23 cellular contexts compared by ENCODE assay signal in the genomic region with DNA sequence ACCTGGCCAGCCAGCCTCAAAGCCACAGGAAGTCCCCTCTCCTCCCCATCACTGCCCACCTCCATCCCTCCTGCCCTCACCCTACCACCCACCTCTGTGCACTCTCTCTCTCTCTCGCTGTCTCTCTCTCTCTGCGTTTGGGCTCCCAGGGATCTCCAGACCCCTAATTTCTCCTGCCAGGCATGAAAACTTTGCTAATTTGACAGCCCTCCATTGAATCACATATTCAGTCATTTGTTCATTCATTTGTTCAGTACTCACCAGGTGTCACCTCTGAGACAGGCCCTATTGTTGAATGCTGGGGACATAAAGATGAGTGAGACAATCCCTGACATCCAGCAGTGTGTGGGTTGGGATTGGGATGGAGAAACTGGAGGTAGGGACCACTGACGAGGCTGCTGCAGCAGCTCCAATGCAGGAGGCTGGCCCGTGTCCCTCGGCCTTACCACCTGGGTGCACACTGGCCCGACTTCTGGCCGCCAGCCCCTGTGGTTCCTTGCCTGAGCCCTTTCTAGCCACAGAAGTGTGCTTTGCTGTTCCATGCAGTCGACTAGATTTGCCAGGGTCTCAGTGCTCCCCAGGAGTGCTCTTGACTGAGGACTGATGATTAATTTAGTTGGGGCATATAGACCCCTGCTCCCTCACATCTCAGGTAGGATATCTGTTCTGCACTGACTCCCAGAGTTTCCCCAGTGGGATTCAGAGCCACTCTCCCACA. TPM values are rescaled to one million over a fixed set of nuclear protein-coding genes. Genes with fewer than 3 reads are reported as not detected.
A peak's percentile ranks its signal among the peaks of the same experiment; 100 is the strongest.
DNase-seq lines count a peak whose midpoint lies in the region; ATAC-seq and TF ChIP-seq lines count a peak whose summit lies in the region.
"Had no signal": no experiment of that assay in that cellular context is flagged by ENCODE, and none has a peak within 500 bp of the region (broad histone marks: within the 10 kb centered on the region; RNA-seq: fewer than 3 reads in every experiment).

No MANE protein-coding gene starts in this region.

- CTCF ChIA-PET in Calu3 (lab: Charles Lee) = interaction anchor here (1.0 kb wide), 1 partner anchor 34 kb away, joined by 3 read pairs; no protein-coding TSS in a partner anchor
- CTCF ChIA-PET in naive thymus-derived CD4-positive, alpha-beta T cell (lab: Charles Lee) = no interaction called here

- ATAC-seq in RWPE2 (ENCODE audit: low read depth) = no peak; the same call in 2 of the 3 replicates
- no peak for ATAC-seq in sciatic nerve
- no peak for ATAC-seq in naive thymus-derived CD4-positive, alpha-beta T cell
- no peak for ATAC-seq in GM21447 (IDR thresholded peaks at IDR 0.05; ENCODE audit: unreplicated experiment)
- no peak for ATAC-seq in upper lobe of right lung
- ATAC-seq: GM12878, lower lobe of right lung, Right ventricle myocardium inferior had no signal

- peak overlapping the region; percentile 51 for H3K4me3 Mint-ChIP-seq in Calu3 (ENCODE audit: low read depth, unreplicated experiment)
- H3K4me3 Mint-ChIP-seq in naive thymus-derived CD4-positive, alpha-beta T cell = no peak overlapping the region
- H3K4me3 Mint-ChIP-seq: activated naive CD8-positive, alpha-beta T cell treated with anti-CD3 and anti-CD28 coated beads, Interleukin-2, amount 10 ng/mL, durations not matched to agents 7 days and 5 days; central memory CD8-positive, alpha-beta T cell had no signal

- DNase-seq in Calu3 (no peak), RWPE2 (ENCODE audit: low spot score) (peak; percentile 22), mesenteric fat pad (ENCODE audit: low spot score) (peak; percentile 81), sciatic nerve (ENCODE audit: low spot score) (peak; percentile 32), NK-92 (lab: John Stamatoyannopoulos, UW; ENCODE audit: unreplicated experiment) (no peak), upper lobe of right lung (no peak)
- DNase-seq in naive thymus-derived CD4-positive, alpha-beta T cell = no peak
- DNase-seq: activated CD4-positive, alpha-beta T cell treated with anti-CD3 and anti-CD28 coated beads, Interleukin-2, amount 50 U/mL, for 1 hour; activated CD8-positive, alpha-beta memory T cell treated with anti-CD3 and anti-CD28 coated beads, Interleukin-2, amount 50 U/mL, for 48 hours; activated naive CD8-positive, alpha-beta T cell treated with anti-CD3 and anti-CD28 coated beads, Interleukin-2, amount 10 ng/mL, durations not matched to agents 7 days and 5 days; DND-41; dorsolateral prefrontal cortex; glutamatergic neuron; lower lobe of right lung; NCI-H1092; NCI-H1930; ovary had no signal

- peaks cover 13% of the 10 kb centered on the region for H3K36me3 Mint-ChIP-seq in Calu3 (ENCODE audit: insufficient read depth, unreplicated experiment)
- no peaks in the 10 kb centered on the region for H3K36me3 Mint-ChIP-seq in naive thymus-derived CD4-positive, alpha-beta T cell
- H3K36me3 Mint-ChIP-seq: activated naive CD8-positive, alpha-beta T cell treated with anti-CD3 and anti-CD28 coated beads, Interleukin-2, amount 10 ng/mL, durations not matched to agents 7 days and 5 days had no signal

- no TSS peak for BruUV-seq in Calu3 (replicated peaks; lab: Mats Ljungman, UMichigan)

- H3K9me3 Mint-ChIP-seq in Calu3 (ENCODE audit: low read depth, unreplicated experiment) = no peaks in the 10 kb centered on the region
- peaks cover 0 to 3% (median 0%) of the 10 kb centered on the region in 11 donors for H3K9me3 Mint-ChIP-seq in naive thymus-derived CD4-positive, alpha-beta T cell
- H3K9me3 Mint-ChIP-seq: activated naive CD8-positive, alpha-beta T cell treated with anti-CD3 and anti-CD28 coated beads, Interleukin-2, amount 10 ng/mL, durations not matched to agents 7 days and 5 days; central memory CD8-positive, alpha-beta T cell had no signal

- H3K4me3 ChIP-seq in RWPE2 (ENCODE audit: severe bottlenecking) (no peak overlapping the region), upper lobe of right lung (no peak overlapping the region)
- H3K4me3 ChIP-seq in naive thymus-derived CD4-positive, alpha-beta T cell (ENCODE audit: low read length) = no peak overlapping the region
- H3K4me3 ChIP-seq: dorsolateral prefrontal cortex, GM12878, lower lobe of right lung, ovary, tibial nerve had no signal

- H3K36me3 ChIP-seq in RWPE2 (ENCODE audit: low read depth) (no peaks in the 10 kb centered on the region), upper lobe of right lung (no peaks in the 10 kb centered on the region)
- no peaks in the 10 kb centered on the region for H3K36me3 ChIP-seq in naive thymus-derived CD4-positive, alpha-beta T cell (ENCODE audit: control insufficient read depth in 2 of 3, insufficient read depth in 3 of 3, low read length in 3 of 3)
- H3K36me3 ChIP-seq: lower lobe of right lung, ovary, tibial nerve had no signal

- no peaks in the 10 kb centered on the region for H3K27me3 Mint-ChIP-seq in Calu3 (ENCODE audit: unreplicated experiment)
- H3K27me3 Mint-ChIP-seq in naive thymus-derived CD4-positive, alpha-beta T cell = peaks cover 0 to 13% (median 4%) of the 10 kb centered on the region in 5 donors

- TF ChIP-seq CTCF in Calu3 (IDR thresholded peaks at IDR 0.05; ENCODE audit: unreplicated experiment) = no peak
- no peak for TF ChIP-seq CTCF in RWPE2 (IDR thresholded peaks at IDR 0.05; ENCODE audit: poor library complexity, severe bottlenecking)
- TF ChIP-seq CTCF in upper lobe of right lung (IDR thresholded peaks at IDR 0.05) = no peak

- H3K4me1 ChIP-seq in RWPE2 (ENCODE audit: insufficient read depth, poor library complexity, severe bottlenecking) = peaks cover 16% of the 10 kb centered on the region
- H3K4me1 ChIP-seq in naive thymus-derived CD4-positive, alpha-beta T cell (ENCODE audit: control insufficient read depth in 2 of 2, insufficient read depth in 2 of 2, low read length in 2 of 2) = no peaks in the 10 kb centered on the region
- H3K4me1 ChIP-seq in upper lobe of right lung = no peaks in the 10 kb centered on the region

- peak overlapping the region; percentile 94 for H3K27ac Mint-ChIP-seq in Calu3 (ENCODE audit: unreplicated experiment)
- H3K27ac Mint-ChIP-seq in naive thymus-derived CD4-positive, alpha-beta T cell = no peak overlapping the region
- H3K27ac Mint-ChIP-seq: activated naive CD8-positive, alpha-beta T cell treated with anti-CD3 and anti-CD28 coated beads, Interleukin-2, amount 10 ng/mL, durations not matched to agents 7 days and 5 days had no signal

- POLR2A ChIA-PET in naive thymus-derived CD4-positive, alpha-beta T cell (lab: Charles Lee) = no interaction called here

- no peaks in the 10 kb centered on the region for H3K9me3 ChIP-seq in RWPE2 (ENCODE audit: severe bottlenecking)
- no peaks in the 10 kb centered on the region for H3K9me3 ChIP-seq in naive thymus-derived CD4-positive, alpha-beta T cell (ENCODE audit: control insufficient read depth in 2 of 3, low read length in 3 of 3)
- H3K9me3 ChIP-seq in upper lobe of right lung = no peaks in the 10 kb centered on the region
- H3K9me3 ChIP-seq: lower lobe of right lung, ovary, tibial nerve had no signal

- H3K27me3 ChIP-seq in RWPE2 (ENCODE audit: insufficient read depth, poor library complexity, severe bottlenecking) (no peaks in the 10 kb centered on the region), upper lobe of right lung (no peaks in the 10 kb centered on the region)
- H3K27me3 ChIP-seq in naive thymus-derived CD4-positive, alpha-beta T cell (ENCODE audit: control insufficient read depth in 2 of 2, insufficient read depth in 2 of 2, low read length in 2 of 2) = no peaks in the 10 kb centered on the region
- H3K27me3 ChIP-seq: ovary, tibial nerve had no signal

- H3K4me1 Mint-ChIP-seq in Calu3 (ENCODE audit: low read depth, unreplicated experiment) = peaks cover 62% of the 10 kb centered on the region
- H3K4me1 Mint-ChIP-seq in naive thymus-derived CD4-positive, alpha-beta T cell = no peaks in the 10 kb centered on the region
- H3K4me1 Mint-ChIP-seq: activated naive CD8-positive, alpha-beta T cell treated with anti-CD3 and anti-CD28 coated beads, Interleukin-2, amount 10 ng/mL, durations not matched to agents 7 days and 5 days; central memory CD8-positive, alpha-beta T cell had no signal

- intact Hi-C loops in Calu3 (cut with micrococcal nuclease; ENCODE audit: unreplicated experiment) (loop anchor here (2.0 to 5.0 kb wide), 2 partner anchors 25 to 37 kb away; partner anchors contain the start of gene TSEN2), sciatic nerve (cut with DNase I) (no loop called here), upper lobe of right lung (cut with DNase I) (no loop called here)
- intact Hi-C loops in naive thymus-derived CD4-positive, alpha-beta T cell (cut with micrococcal nuclease) = no loop called here

- H3K27ac ChIP-seq in RWPE2 (ENCODE audit: poor library complexity, severe bottlenecking) = peak overlapping the region; percentile 75
- H3K27ac ChIP-seq in naive thymus-derived CD4-positive, alpha-beta T cell (ENCODE audit: low read depth, low read length) = no peak overlapping the region
- no peak overlapping the region for H3K27ac ChIP-seq in upper lobe of right lung
- H3K27ac ChIP-seq: dorsolateral prefrontal cortex, HL-60, lower lobe of right lung, ovary had no signal

RNA-seq across cellular contexts. Expression of gene TSEN2, which starts 38.6 kb away (rescaled TPM):
- total RNA-seq in Calu3 (2022) (26.7 and 32.0 TPM in 2 replicates), mesenteric fat pad (24.9 TPM), sciatic nerve (22.2 TPM), upper lobe of right lung (16.0 TPM)
- total RNA-seq in naive thymus-derived CD4-positive, alpha-beta T cell = 10 to 100 TPM; 12.1 to 27.5 (median 13.6) TPM
- 10 to 100 TPM; 13.9 to 20.0 TPM for polyA plus RNA-seq in naive thymus-derived CD4-positive, alpha-beta T cell

Comparison
In these comparisons a context has a peak if more than half of its experiments do, and no peak if none do; other contexts are left out.
1. DNase-seq: peak in RWPE2 (single experiment), mesenteric fat pad (single experiment) and sciatic nerve (single experiment); none in Calu3 (single experiment), naive thymus-derived CD4-positive, alpha-beta T cell (0 of 9), NK-92 (single experiment) and upper lobe of right lung (single experiment).